Comparison of ENCODE assay signal across 19 cellular contexts in the genomic region with DNA sequence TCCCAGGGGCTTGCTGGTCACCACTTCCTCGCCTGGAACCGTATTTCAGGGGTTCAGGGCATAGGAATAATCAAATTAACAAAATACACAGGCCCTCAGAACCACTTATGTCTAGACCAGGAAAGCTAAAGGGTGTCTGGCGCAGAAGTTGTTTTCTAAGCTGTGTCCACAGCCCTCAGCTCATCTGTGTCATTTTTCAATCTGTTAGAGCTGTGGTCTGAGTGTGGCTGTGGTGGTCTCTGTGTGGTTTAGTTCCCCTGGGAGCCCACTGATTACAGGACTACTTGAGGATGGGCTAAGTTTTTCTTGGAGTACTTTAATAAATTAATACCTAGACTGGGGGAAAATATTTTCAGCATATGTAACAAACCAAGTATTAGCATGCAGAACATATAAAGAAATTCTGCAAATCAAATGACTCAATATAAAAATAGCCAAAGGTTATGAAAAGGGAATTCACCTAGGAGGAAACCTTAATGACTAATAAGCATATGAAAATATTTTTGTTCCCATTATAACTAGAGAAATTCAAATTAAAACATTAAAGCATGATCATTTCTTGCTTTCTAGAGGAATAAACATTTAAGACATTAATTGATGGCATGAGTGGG.
DNase-seq lines count a peak whose midpoint lies in the region; ATAC-seq, FAIRE-seq and TF ChIP-seq lines count a peak whose summit lies in the region.
"Had no signal": no experiment of that assay in that cellular context is flagged by ENCODE, and none has a peak within 500 bp of the region (broad histone marks: within the 10 kb centered on the region; RNA-seq: fewer than 3 reads in every experiment).

No MANE protein-coding gene starts in this region.

- peak overlapping the region in 10 of 11 experiments; percentile 10 to 70 (median 56); a peak in 18 of 22 replicates for H3K4me2 ChIP-seq in BLaER1 treated with 17β-estradiol and CSF1 and Interleukin-3, amounts not matched to agents 10 nM and 100 nM
- peak overlapping the region; percentile 76 for H3K4me2 ChIP-seq in keratinocyte (ENCODE audit: control insufficient read depth, extremely low read depth, insufficient read depth, low read depth, low read length)
- H3K4me2 ChIP-seq: PC-9 had no signal

- in situ Hi-C loops in astrocyte of the cerebellum (cut with HindIII; ENCODE audit: low sequenced_read_pairs), result no loop called here

- no peak for TF ChIP-seq POLR2A in heart left ventricle (IDR thresholded peaks at IDR 0.05)

- H3K79me2 ChIP-seq in keratinocyte (ENCODE audit: control insufficient read depth, insufficient read depth, low read length), result no peaks in the 10 kb centered on the region

- H3K9me3 ChIP-seq in BLaER1 treated with 17β-estradiol and CSF1 and Interleukin-3, amounts not matched to agents 10 nM and 100 nM (replicated peaks in 1 of 11), result no peaks in the 10 kb centered on the region
- H3K9me3 ChIP-seq in keratinocyte (ENCODE audit: control insufficient read depth, low read depth, low read length) (no peaks in the 10 kb centered on the region), heart left ventricle (no peaks in the 10 kb centered on the region)

- FAIRE-seq in keratinocyte (lab: Jason Lieb, UNC), result no peak

- ATAC-seq in heart left ventricle, result no peak
- ATAC-seq: HCT116 had no signal

- no peaks in the 10 kb centered on the region; a peak in 1 of 22 replicates for H3K36me3 ChIP-seq in BLaER1 treated with 17β-estradiol and CSF1 and Interleukin-3, amounts not matched to agents 10 nM and 100 nM
- no peaks in the 10 kb centered on the region for H3K36me3 ChIP-seq in keratinocyte (ENCODE audit: control insufficient read depth in 2 of 2, extremely low read depth in 1 of 2, insufficient read depth in 2 of 2, low read length in 2 of 2)
- no peaks in the 10 kb centered on the region for H3K36me3 ChIP-seq in heart left ventricle

- DNase-seq in LHCN-M2 (ENCODE audit: low read depth), result peak; percentile 23
- peak; percentile 72 for DNase-seq in astrocyte of the cerebellum (ENCODE audit: low read depth)
- DNase-seq in keratinocyte (ENCODE audit: low read depth, low spot score), result no peak
- DNase-seq in NCI-H146 treated with DMSO at 0.1 percent for 48 hours (lab: John Stamatoyannopoulos, UW; ENCODE audit: unreplicated experiment), result no peak
- no peak for DNase-seq in NCI-H1436 treated with DMSO at 0.1 percent for 48 hours (lab: John Stamatoyannopoulos, UW)
- no peak for DNase-seq in heart left ventricle
- DNase-seq in dedifferentiated amniotic fluid mesenchymal stem cell (ENCODE audit: extremely low spot score), result no peak
- DNase-seq: ACHN, GF-D8, GOT3, NCI-H1092 treated with DMSO at 0.1 percent for 48 hours, NCI-H1694, NCI-H2081 treated with DMSO at 0.1 percent for 48 hours, NCI-H510A, NCI-H748 treated with DMSO at 0.1 percent for 48 hours, PC-9 had no signal

- no peak overlapping the region for H3K4me3 ChIP-seq in BLaER1 treated with 17β-estradiol and CSF1 and Interleukin-3, amounts not matched to agents 10 nM and 100 nM
- H3K4me3 ChIP-seq in astrocyte of the cerebellum (ENCODE audit: low read depth, low read length) (no peak overlapping the region), keratinocyte (ENCODE audit: control insufficient read depth in 2 of 3, extremely low read depth in 1 of 3, insufficient read depth in 2 of 3, low read depth in 1 of 3, low read length in 3 of 3) (peak overlapping the region in 1 of 3 experiments; percentile 24), heart left ventricle (no peak overlapping the region)
- H3K4me3 ChIP-seq: PC-9 had no signal

- H3K4me1 ChIP-seq in BLaER1 treated with 17β-estradiol and CSF1 and Interleukin-3, amounts not matched to agents 10 nM and 100 nM, result peaks cover 0 to 21% (median 19%) of the 10 kb centered on the region in 10 experiments; a peak in 17 of 20 replicates
- H3K4me1 ChIP-seq in keratinocyte (ENCODE audit: control insufficient read depth, extremely low read depth, insufficient read depth, low read length), result peaks cover 58% of the 10 kb centered on the region
- peaks cover 0 to 13% (median 2%) of the 10 kb centered on the region in 12 donors for H3K4me1 ChIP-seq in heart left ventricle

- no peak for TF ChIP-seq CTCF in astrocyte of the cerebellum (IDR thresholded peaks at IDR 0.05; ENCODE audit: low read depth, low read length, missing control alignments)
- no peak for TF ChIP-seq CTCF in keratinocyte (optimal IDR thresholded peaks at IDR 0.05 in 1 of 3, IDR thresholded peaks at IDR 0.05 in 1 of 3, conservative IDR thresholded peaks at IDR 0.05 in 1 of 3; ENCODE audit: extremely low read depth in 1 of 3, insufficient read depth in 2 of 3, low read length in 3 of 3)
- TF ChIP-seq CTCF in heart left ventricle (IDR thresholded peaks at IDR 0.05), result no peak

- no peaks in the 10 kb centered on the region for H3K9me1 ChIP-seq in keratinocyte (ENCODE audit: control insufficient read depth, extremely low read depth, insufficient read depth, low read length)

- H3K9ac ChIP-seq in BLaER1 treated with 17β-estradiol and CSF1 and Interleukin-3, amounts not matched to agents 10 nM and 100 nM, result no peak overlapping the region
- peak overlapping the region; percentile 49 for H3K9ac ChIP-seq in keratinocyte (ENCODE audit: control insufficient read depth, extremely low read depth, insufficient read depth, low read length)

- 52 to 63% (median 60%) methylated on average over 3 of the region's 3 CpGs for WGBS in heart left ventricle, 4 donors

- dilution Hi-C loops in keratinocyte (cut with MboI; ENCODE audit: extremely low pct_ligation_motif_present, low sequenced_read_pairs), result no loop called here

- H4K20me1 ChIP-seq in BLaER1 treated with 17β-estradiol and CSF1 and Interleukin-3, amounts not matched to agents 10 nM and 100 nM, result no peaks in the 10 kb centered on the region
- no peaks in the 10 kb centered on the region for H4K20me1 ChIP-seq in keratinocyte (ENCODE audit: control insufficient read depth, extremely low read depth, insufficient read depth, low read length)

- H3K27me3 ChIP-seq in BLaER1 treated with 17β-estradiol and CSF1 and Interleukin-3, amounts not matched to agents 10 nM and 100 nM, result no peaks in the 10 kb centered on the region
- H3K27me3 ChIP-seq in keratinocyte (ENCODE audit: control insufficient read depth, extremely low read depth, insufficient read depth, low read length), result no peaks in the 10 kb centered on the region
- H3K27me3 ChIP-seq in heart left ventricle, result no peaks in the 10 kb centered on the region

- H3K27ac ChIP-seq in BLaER1 treated with 17β-estradiol and CSF1 and Interleukin-3, amounts not matched to agents 10 nM and 100 nM, result no peak overlapping the region
- H3K27ac ChIP-seq in keratinocyte (ENCODE audit: control insufficient read depth, insufficient read depth, low read length), result peak overlapping the region; percentile 87
- H3K27ac ChIP-seq in heart left ventricle, result no peak overlapping the region
- H3K27ac ChIP-seq: PC-9, RWPE1 had no signal

- peak overlapping the region; percentile 25 for H2AFZ ChIP-seq in keratinocyte (ENCODE audit: control insufficient read depth, low read length)
- H2AFZ ChIP-seq: PC-9 had no signal

- intact Hi-C loops in heart left ventricle (cut with DNase I), result no loop called here

Comparison
In these comparisons a context has a peak if more than half of its experiments do, and no peak if none do; other contexts are left out.
1. DNase-seq: peak in LHCN-M2 (single experiment) and astrocyte of the cerebellum (single experiment); none in keratinocyte (single experiment), NCI-H146 treated with DMSO at 0.1 percent for 48 hours (single experiment), NCI-H1436 treated with DMSO at 0.1 percent for 48 hours (single experiment), heart left ventricle (0 of 5) and dedifferentiated amniotic fluid mesenchymal stem cell (single experiment).